In the genomic region with DNA sequence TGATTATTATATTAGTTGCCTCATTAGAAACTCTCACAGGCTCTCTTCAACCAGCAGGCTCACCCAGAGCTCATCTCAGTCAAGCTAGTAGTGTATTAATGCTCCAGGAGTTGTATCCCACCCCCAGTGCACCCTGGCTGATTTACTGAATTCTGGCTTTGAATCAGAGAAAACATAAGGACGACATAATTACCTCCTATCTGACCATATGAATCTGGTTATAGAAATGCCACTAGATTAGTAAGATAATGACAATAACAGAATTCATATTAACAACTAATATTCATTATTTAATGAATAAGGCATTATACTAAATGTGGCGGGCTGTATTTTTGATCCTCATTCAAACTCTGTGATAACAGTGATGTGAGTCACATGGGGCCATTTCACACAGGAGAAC, we compare ENCODE assay signal across 23 cellular contexts.
DNase-seq lines count a peak whose midpoint lies in the region; ATAC-seq and TF ChIP-seq lines count a peak whose summit lies in the region.
"Had no signal": no experiment of that assay in that cellular context is flagged by ENCODE, and none has a peak within 500 bp of the region (broad histone marks: within the 10 kb centered on the region; RNA-seq: fewer than 3 reads in every experiment).

No MANE protein-coding gene starts in this region.

- H3K27ac ChIP-seq in mesenchymal stem cell (ENCODE audit: low read length, poor library complexity, severe bottlenecking) (no peak overlapping the region), neuronal stem cell (replicated peaks; ENCODE audit: low read length) (no peak overlapping the region), left lung (no peak overlapping the region), endodermal cell (ENCODE audit: low read depth, low read length) (no peak overlapping the region)
- H3K27ac ChIP-seq: A549; BLaER1 treated with 17β-estradiol and CSF1 and Interleukin-3, amounts not matched to agents 10 nM and 100 nM had no signal

- H2AK5ac ChIP-seq in mesenchymal stem cell (ENCODE audit: low read length, severe bottlenecking) (no peak overlapping the region), neuronal stem cell (ENCODE audit: low read depth, low read length) (no peak overlapping the region)

- H3K14ac ChIP-seq in mesenchymal stem cell (ENCODE audit: low read length in 2 of 2) (no peak overlapping the region), neuronal stem cell (ENCODE audit: low read length) (no peak overlapping the region)

- H3K27me3 Mint-ChIP-seq in nephron progenitor cell (ENCODE audit: low read depth, poor library complexity) (no peaks in the 10 kb centered on the region), endodermal cell (ENCODE audit: insufficient read depth) (no peaks in the 10 kb centered on the region)
- H3K27me3 Mint-ChIP-seq: CD4-positive, alpha-beta T cell; CD8-positive, alpha-beta memory T cell had no signal

- no peak overlapping the region for H2BK15ac ChIP-seq in mesenchymal stem cell (ENCODE audit: low read depth, poor library complexity, severe bottlenecking)
- no peak overlapping the region for H2BK15ac ChIP-seq in neuronal stem cell (ENCODE audit: low read length)

- WGBS in mesenchymal stem cell = 97% methylated on average over 1 of the region's 2 CpGs
- no CpG with 5 or more reads among the region's 2 CpGs for WGBS in neuronal stem cell (ENCODE audit: extremely low coverage in 2 of 2, insufficient read length in 2 of 2, insufficient replicate concordance in 1 of 2), 2 donors
- WGBS in endodermal cell (ENCODE audit: insufficient coverage in 1 of 2, insufficient read length in 1 of 2), 2 experiments = 93% methylated on average over 1 of the region's 2 CpGs; no CpG with 5 or more reads in 1 of the 2 experiments

- H3K4me1 ChIP-seq in mesenchymal stem cell (ENCODE audit: control insufficient read depth, insufficient read depth, low read depth, low read length) (no peaks in the 10 kb centered on the region), neuronal stem cell (ENCODE audit: control insufficient read depth in 2 of 2, insufficient read depth in 1 of 2, low read depth in 1 of 2, low read length in 2 of 2) (peaks cover 2% of the 10 kb centered on the region in 2 donors), left lung (peaks cover 0 to 6% of the 10 kb centered on the region in 2 donors), endodermal cell (ENCODE audit: control insufficient read depth, insufficient read depth, low read length) (no peaks in the 10 kb centered on the region)
- H3K4me1 ChIP-seq: A549, BE2C had no signal

- H3K4me2 ChIP-seq in mesenchymal stem cell (ENCODE audit: low read length, poor library complexity, severe bottlenecking) (no peak overlapping the region), neuronal stem cell (ENCODE audit: insufficient read depth, low read length, poor library complexity, severe bottlenecking) (no peak overlapping the region)
- H3K4me2 ChIP-seq: A549 had no signal

- no peak overlapping the region for H3K23ac ChIP-seq in mesenchymal stem cell (ENCODE audit: low read length in 2 of 2)
- H3K23ac ChIP-seq in neuronal stem cell (ENCODE audit: low read depth, low read length, poor library complexity) = no peak overlapping the region

- TF ChIP-seq CTCF in nephron progenitor cell (IDR thresholded peaks at IDR 0.05) (no peak), left lung (IDR thresholded peaks at IDR 0.05) (no peak), endodermal cell (conservative IDR thresholded peaks at IDR 0.05) (no peak)

- DNase-seq in mesenchymal stem cell (no peak), nephron progenitor cell (no peak), neuronal stem cell (ENCODE audit: low spot score) (no peak), left lung (no peak), inferior parietal cortex (ENCODE audit: extremely low spot score) (no peak), endodermal cell (no peak)
- DNase-seq: 8988T; ACHN; AML-193; BE2C; CD4-positive, alpha-beta T cell; CD8-positive, alpha-beta memory T cell; DMS 273 treated with DMSO at 0.1 percent for 48 hours; DMS79; EL; GDM1; H7 had no signal

- H3K9ac ChIP-seq in mesenchymal stem cell (ENCODE audit: low read length) = no peak overlapping the region
- H3K9ac ChIP-seq in neuronal stem cell (ENCODE audit: low read depth, low read length, poor library complexity) = no peak overlapping the region
- H3K9ac ChIP-seq in endodermal cell (ENCODE audit: extremely low read depth, low read length, poor library complexity, severe bottlenecking) = no peak overlapping the region
- H3K9ac ChIP-seq: BLaER1 treated with 17β-estradiol and CSF1 and Interleukin-3, amounts not matched to agents 10 nM and 100 nM had no signal

- no peaks in the 10 kb centered on the region for H3K36me3 Mint-ChIP-seq in nephron progenitor cell (ENCODE audit: low read depth)
- no peaks in the 10 kb centered on the region for H3K36me3 Mint-ChIP-seq in endodermal cell (ENCODE audit: low read depth)
- H3K36me3 Mint-ChIP-seq: CD14-positive monocyte had no signal

- H3K27me3 ChIP-seq in mesenchymal stem cell (ENCODE audit: control insufficient read depth in 1 of 2, insufficient read depth in 1 of 2, low read length in 2 of 2) = no peaks in the 10 kb centered on the region
- no peaks in the 10 kb centered on the region for H3K27me3 ChIP-seq in neuronal stem cell (ENCODE audit: control insufficient read depth in 3 of 3, insufficient read depth in 3 of 3, low read depth in 1 of 3, low read length in 3 of 3)
- no peaks in the 10 kb centered on the region for H3K27me3 ChIP-seq in left lung
- no peaks in the 10 kb centered on the region for H3K27me3 ChIP-seq in endodermal cell (ENCODE audit: control insufficient read depth, insufficient read depth, low read length, poor library complexity, severe bottlenecking)
- H3K27me3 ChIP-seq: BE2C; BLaER1 treated with 17β-estradiol and CSF1 and Interleukin-3, amounts not matched to agents 10 nM and 100 nM had no signal

- H2AFZ ChIP-seq in mesenchymal stem cell (ENCODE audit: low read depth, low read length) = no peak overlapping the region
- peak overlapping the region; percentile 46 for H2AFZ ChIP-seq in neuronal stem cell (ENCODE audit: low read length)

- H2BK12ac ChIP-seq in mesenchymal stem cell (ENCODE audit: low read length in 2 of 2) = peak overlapping the region; percentile 45 to 55
- H2BK12ac ChIP-seq in neuronal stem cell (ENCODE audit: low read length) = no peak overlapping the region

- H3K18ac ChIP-seq in mesenchymal stem cell (ENCODE audit: low read depth in 1 of 2, low read length in 2 of 2) = peak overlapping the region in 1 of 2 experiments; percentile 1
- no peak overlapping the region for H3K18ac ChIP-seq in neuronal stem cell (ENCODE audit: low read length)

- no peak overlapping the region for H3K4ac ChIP-seq in mesenchymal stem cell (ENCODE audit: low read depth in 1 of 2, low read length in 2 of 2)
- H3K4ac ChIP-seq in neuronal stem cell (ENCODE audit: low read length) = no peak overlapping the region

- intact Hi-C loops in left lung (cut with DNase I) = no loop called here

- H3K4me3 ChIP-seq in mesenchymal stem cell (ENCODE audit: insufficient read depth in 1 of 2, low read depth in 1 of 2, low read length in 2 of 2) (no peak overlapping the region), neuronal stem cell (ENCODE audit: low read length in 2 of 2) (no peak overlapping the region), left lung (no peak overlapping the region), endodermal cell (ENCODE audit: low read length) (no peak overlapping the region)
- H3K4me3 ChIP-seq: A549; BLaER1 treated with 17β-estradiol and CSF1 and Interleukin-3, amounts not matched to agents 10 nM and 100 nM; GM12878 had no signal

- H3K36me3 ChIP-seq in mesenchymal stem cell (ENCODE audit: control insufficient read depth in 1 of 2, insufficient read depth in 2 of 2, low read depth in 1 of 2, low read length in 2 of 2) (no peaks in the 10 kb centered on the region), neuronal stem cell (replicated peaks in 1 of 2; ENCODE audit: control insufficient read depth in 2 of 2, insufficient read depth in 2 of 2, low read length in 2 of 2) (no peaks in the 10 kb centered on the region), left lung (no peaks in the 10 kb centered on the region), endodermal cell (ENCODE audit: control insufficient read depth, insufficient read depth, low read length) (no peaks in the 10 kb centered on the region)
- H3K36me3 ChIP-seq: BE2C; BLaER1 treated with 17β-estradiol and CSF1 and Interleukin-3, amounts not matched to agents 10 nM and 100 nM had no signal

- peak overlapping the region; percentile 63 for H3K27ac Mint-ChIP-seq in nephron progenitor cell
- H3K27ac Mint-ChIP-seq in endodermal cell = no peak overlapping the region
- H3K27ac Mint-ChIP-seq: CD4-positive, alpha-beta T cell; CD8-positive, alpha-beta memory T cell had no signal

- H4K8ac ChIP-seq in mesenchymal stem cell (ENCODE audit: low read length) (no peak overlapping the region), neuronal stem cell (ENCODE audit: low read depth, low read length) (no peak overlapping the region)

- H3K9me3 ChIP-seq in mesenchymal stem cell (ENCODE audit: control insufficient read depth, low read length) (no peaks in the 10 kb centered on the region), neuronal stem cell (replicated peaks in 1 of 2; ENCODE audit: control insufficient read depth in 2 of 2, insufficient read depth in 1 of 2, low read depth in 1 of 2, low read length in 2 of 2) (no peaks in the 10 kb centered on the region), left lung (peaks cover 0 to 5% of the 10 kb centered on the region in 2 donors), endodermal cell (ENCODE audit: control insufficient read depth, low read length) (no peaks in the 10 kb centered on the region)
- H3K9me3 ChIP-seq: A549; BE2C; BLaER1 treated with 17β-estradiol and CSF1 and Interleukin-3, amounts not matched to agents 10 nM and 100 nM had no signal

- no peak overlapping the region for H2BK120ac ChIP-seq in mesenchymal stem cell (ENCODE audit: low read depth, low read length)
- no peak overlapping the region for H2BK120ac ChIP-seq in neuronal stem cell (ENCODE audit: low read depth, low read length)

- H2BK5ac ChIP-seq in mesenchymal stem cell (ENCODE audit: low read depth, low read length, poor library complexity, severe bottlenecking) (no peak overlapping the region), neuronal stem cell (ENCODE audit: low read length) (no peak overlapping the region)

- no peak overlapping the region for H3K4me3 Mint-ChIP-seq in nephron progenitor cell
- no peak overlapping the region for H3K4me3 Mint-ChIP-seq in endodermal cell
- H3K4me3 Mint-ChIP-seq: CD14-positive monocyte; CD4-positive, alpha-beta T cell; CD8-positive, alpha-beta memory T cell had no signal

- H3K79me1 ChIP-seq in mesenchymal stem cell (replicated peaks; ENCODE audit: low read length, poor library complexity, severe bottlenecking) (no peaks in the 10 kb centered on the region), neuronal stem cell (ENCODE audit: low read depth, low read length) (no peaks in the 10 kb centered on the region)

- peaks cover 31% of the 10 kb centered on the region for H3K4me1 Mint-ChIP-seq in nephron progenitor cell
- peaks cover 9% of the 10 kb centered on the region for H3K4me1 Mint-ChIP-seq in endodermal cell
- H3K4me1 Mint-ChIP-seq: CD14-positive monocyte had no signal

- H3K9me3 Mint-ChIP-seq in nephron progenitor cell = no peaks in the 10 kb centered on the region
- peaks cover 4% of the 10 kb centered on the region for H3K9me3 Mint-ChIP-seq in endodermal cell
- H3K9me3 Mint-ChIP-seq: CD4-positive, alpha-beta T cell had no signal

- H4K91ac ChIP-seq in mesenchymal stem cell (ENCODE audit: low read length) (no peak overlapping the region), neuronal stem cell (ENCODE audit: low read depth, low read length, poor library complexity) (no peak overlapping the region)

- no peak for ATAC-seq in SK-N-SH treated with all-trans-retinoic acid at 6 μM for 48 hours
- no peak for ATAC-seq in left lung
- ATAC-seq: A549, GM12878, HCT116 had no signal
